ENCODE assay signal across 1 cellular context in the genomic region with DNA sequence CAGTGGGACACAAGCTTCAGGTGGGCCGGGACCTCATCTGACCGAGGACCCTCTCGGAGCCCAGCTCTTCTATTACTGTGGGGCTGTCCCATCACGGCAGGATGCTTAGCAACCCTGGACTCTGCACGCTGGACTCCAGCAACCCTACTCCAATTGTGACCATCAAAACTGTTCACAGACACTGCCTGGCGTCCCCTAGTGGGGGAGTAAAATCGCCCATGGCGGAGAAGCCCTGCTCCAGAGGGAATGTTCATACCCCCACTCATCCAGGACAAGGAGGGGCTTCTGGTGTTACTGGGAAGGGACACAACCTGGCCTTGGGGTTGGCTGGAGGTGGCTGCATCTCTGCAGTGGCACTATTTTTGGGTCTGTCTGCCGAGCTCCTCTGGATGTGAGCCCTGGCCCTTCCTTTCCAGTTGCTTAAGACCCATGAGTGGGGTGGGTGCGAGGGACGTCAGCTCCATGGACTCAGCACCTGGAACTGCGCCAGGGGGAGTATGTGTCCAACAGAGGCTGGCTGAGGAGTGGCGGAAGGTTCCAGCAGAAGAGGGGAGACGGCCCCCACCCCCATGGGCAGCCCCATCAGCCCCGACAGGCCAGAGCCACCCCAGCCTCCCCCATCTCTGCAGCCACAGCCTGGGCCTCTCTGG.
TF ChIP-seq lines count a peak whose summit lies in the region.

No MANE protein-coding gene starts in this region.

TF ChIP-seq in GM23338, 12 proteins besides CTCF, POLR2A, EP300 and RAD21 (continued from another document):
- TF ChIP-seq, protein P1, sequence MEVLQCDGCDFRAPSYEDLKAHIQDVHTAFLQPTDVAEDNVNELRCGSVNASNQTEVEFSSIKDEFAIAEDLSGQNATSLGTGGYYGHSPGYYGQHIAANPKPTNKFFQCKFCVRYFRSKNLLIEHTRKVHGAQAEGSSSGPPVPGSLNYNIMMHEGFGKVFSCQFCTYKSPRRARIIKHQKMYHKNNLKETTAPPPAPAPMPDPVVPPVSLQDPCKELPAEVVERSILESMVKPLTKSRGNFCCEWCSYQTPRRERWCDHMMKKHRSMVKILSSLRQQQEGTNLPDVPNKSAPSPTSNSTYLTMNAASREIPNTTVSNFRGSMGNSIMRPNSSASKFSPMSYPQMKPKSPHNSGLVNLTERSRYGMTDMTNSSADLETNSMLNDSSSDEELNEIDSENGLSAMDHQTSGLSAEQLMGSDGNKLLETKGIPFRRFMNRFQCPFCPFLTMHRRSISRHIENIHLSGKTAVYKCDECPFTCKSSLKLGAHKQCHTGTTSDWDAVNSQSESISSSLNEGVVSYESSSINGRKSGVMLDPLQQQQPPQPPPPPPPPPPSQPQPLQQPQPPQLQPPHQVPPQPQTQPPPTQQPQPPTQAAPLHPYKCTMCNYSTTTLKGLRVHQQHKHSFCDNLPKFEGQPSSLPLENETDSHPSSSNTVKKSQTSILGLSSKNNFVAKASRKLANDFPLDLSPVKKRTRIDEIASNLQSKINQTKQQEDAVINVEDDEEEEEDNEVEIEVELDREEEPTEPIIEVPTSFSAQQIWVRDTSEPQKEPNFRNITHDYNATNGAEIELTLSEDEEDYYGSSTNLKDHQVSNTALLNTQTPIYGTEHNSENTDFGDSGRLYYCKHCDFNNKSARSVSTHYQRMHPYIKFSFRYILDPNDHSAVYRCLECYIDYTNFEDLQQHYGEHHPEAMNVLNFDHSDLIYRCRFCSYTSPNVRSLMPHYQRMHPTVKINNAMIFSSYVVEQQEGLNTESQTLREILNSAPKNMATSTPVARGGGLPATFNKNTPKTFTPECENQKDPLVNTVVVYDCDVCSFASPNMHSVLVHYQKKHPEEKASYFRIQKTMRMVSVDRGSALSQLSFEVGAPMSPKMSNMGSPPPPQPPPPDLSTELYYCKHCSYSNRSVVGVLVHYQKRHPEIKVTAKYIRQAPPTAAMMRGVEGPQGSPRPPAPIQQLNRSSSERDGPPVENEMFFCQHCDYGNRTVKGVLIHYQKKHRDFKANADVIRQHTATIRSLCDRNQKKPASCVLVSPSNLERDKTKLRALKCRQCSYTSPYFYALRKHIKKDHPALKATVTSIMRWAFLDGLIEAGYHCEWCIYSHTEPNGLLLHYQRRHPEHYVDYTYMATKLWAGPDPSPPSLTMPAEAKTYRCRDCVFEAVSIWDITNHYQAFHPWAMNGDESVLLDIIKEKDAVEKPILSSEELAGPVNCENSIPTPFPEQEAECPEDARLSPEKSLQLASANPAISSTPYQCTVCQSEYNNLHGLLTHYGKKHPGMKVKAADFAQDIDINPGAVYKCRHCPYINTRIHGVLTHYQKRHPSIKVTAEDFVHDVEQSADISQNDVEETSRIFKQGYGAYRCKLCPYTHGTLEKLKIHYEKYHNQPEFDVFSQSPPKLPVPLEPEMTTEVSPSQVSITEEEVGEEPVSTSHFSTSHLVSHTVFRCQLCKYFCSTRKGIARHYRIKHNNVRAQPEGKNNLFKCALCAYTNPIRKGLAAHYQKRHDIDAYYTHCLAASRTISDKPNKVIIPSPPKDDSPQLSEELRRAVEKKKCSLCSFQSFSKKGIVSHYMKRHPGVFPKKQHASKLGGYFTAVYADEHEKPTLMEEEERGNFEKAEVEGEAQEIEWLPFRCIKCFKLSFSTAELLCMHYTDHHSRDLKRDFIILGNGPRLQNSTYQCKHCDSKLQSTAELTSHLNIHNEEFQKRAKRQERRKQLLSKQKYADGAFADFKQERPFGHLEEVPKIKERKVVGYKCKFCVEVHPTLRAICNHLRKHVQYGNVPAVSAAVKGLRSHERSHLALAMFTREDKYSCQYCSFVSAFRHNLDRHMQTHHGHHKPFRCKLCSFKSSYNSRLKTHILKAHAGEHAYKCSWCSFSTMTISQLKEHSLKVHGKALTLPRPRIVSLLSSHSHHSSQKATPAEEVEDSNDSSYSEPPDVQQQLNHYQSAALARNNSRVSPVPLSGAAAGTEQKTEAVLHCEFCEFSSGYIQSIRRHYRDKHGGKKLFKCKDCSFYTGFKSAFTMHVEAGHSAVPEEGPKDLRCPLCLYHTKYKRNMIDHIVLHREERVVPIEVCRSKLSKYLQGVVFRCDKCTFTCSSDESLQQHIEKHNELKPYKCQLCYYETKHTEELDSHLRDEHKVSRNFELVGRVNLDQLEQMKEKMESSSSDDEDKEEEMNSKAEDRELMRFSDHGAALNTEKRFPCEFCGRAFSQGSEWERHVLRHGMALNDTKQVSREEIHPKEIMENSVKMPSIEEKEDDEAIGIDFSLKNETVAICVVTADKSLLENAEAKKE (CRISPR knock-in tag; IDR thresholded peaks at IDR 0.05) = no peak
- TF ChIP-seq NANOG (IDR thresholded peaks at IDR 0.05; ENCODE audit: borderline replicate concordance) (no peak), STAT1 (IDR thresholded peaks at IDR 0.05; ENCODE audit: unreplicated experiment) (no peak), ZNF114 (CRISPR knock-in tag; IDR thresholded peaks at IDR 0.05) (no peak), JUNB (IDR thresholded peaks at IDR 0.05; ENCODE audit: unreplicated experiment) (no peak), POLR2AphosphoS5 (IDR thresholded peaks at IDR 0.05; ENCODE audit: low read depth) (no peak), EZH2phosphoT487 (IDR thresholded peaks at IDR 0.05; ENCODE audit: unreplicated experiment) (no peak), CREB1 (CRISPR knock-in tag; IDR thresholded peaks at IDR 0.05; ENCODE audit: low read depth) (no peak), EZH2 (IDR thresholded peaks at IDR 0.05; ENCODE audit: low read depth, unreplicated experiment) (no peak), ZNF331 (CRISPR knock-in tag; IDR thresholded peaks at IDR 0.05; ENCODE audit: low read depth) (no peak), ETS1 (IDR thresholded peaks at IDR 0.05) (no peak)
TF ChIP-seq in GM23338: peak in this region for 0.
